ENCODE assay signal across 9 cellular contexts in the genomic region with DNA sequence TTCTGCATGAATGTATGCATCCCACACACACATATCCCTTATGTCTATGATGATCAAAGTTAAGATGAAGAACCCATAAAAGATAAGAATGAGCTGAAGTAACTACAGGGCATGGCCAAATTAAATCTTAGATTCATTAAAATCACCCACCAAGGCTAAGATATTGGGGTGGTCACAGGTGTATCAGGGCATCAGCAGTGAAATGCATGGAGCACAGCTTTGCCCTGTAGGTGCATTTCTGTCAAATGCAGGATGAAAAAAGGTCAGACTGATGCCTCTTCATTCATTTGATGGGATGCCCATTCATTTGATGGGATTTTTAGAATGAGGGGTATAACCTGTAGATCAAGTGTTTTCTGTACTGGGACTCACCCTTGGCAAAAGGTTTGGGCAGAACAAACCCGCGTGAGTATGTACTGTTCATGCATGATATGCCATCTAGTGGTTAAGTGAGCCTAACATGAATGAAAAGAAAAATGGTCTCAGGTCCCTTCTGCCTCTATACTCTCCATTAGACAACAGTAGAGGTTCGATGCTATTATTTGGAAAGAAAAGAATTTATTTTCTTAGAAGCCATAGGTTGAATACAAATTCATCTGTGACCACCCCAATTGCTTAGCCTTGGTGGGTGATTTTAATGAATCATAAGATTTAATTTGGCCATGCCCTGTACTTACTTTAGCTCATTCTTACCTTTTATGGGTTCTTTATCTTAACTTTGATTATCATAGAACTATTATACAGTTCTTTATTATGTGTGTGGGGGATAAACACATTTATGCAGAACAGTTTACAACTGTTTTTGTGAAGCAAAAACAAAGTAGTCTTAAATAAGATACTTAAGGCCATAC. TPM values are rescaled to one million over a fixed set of nuclear protein-coding genes. Genes with fewer than 3 reads are reported as not detected.
A peak's percentile ranks its signal among the peaks of the same experiment; 100 is the strongest.
DNase-seq lines count a peak whose midpoint lies in the region; ATAC-seq and TF ChIP-seq lines count a peak whose summit lies in the region.
"Had no signal": no experiment of that assay in that cellular context is flagged by ENCODE, and none has a peak within 500 bp of the region (broad histone marks: within the 10 kb centered on the region; RNA-seq: fewer than 3 reads in every experiment).

No MANE protein-coding gene starts in this region.

- ATAC-seq in GM18508 (IDR thresholded peaks at IDR 0.05; ENCODE audit: insufficient read depth, unreplicated experiment): peak; percentile 78
- peak; percentile 79 for ATAC-seq in HG02938 (IDR thresholded peaks at IDR 0.05; ENCODE audit: unreplicated experiment)
- peak; percentile 56 for ATAC-seq in activated B cell treated with CpG ODN at 0.5 μM for 24 hours (ENCODE audit: low read depth)

- H3K27me3 ChIP-seq in CD4-positive, alpha-beta memory T cell (ENCODE audit: insufficient read depth, low read length): no peaks in the 10 kb centered on the region

- H3K36me3 ChIP-seq in CD4-positive, alpha-beta memory T cell (ENCODE audit: insufficient read depth, low read length): no peaks in the 10 kb centered on the region

- no peaks in the 10 kb centered on the region for H3K27me3 Mint-ChIP-seq in CD4-positive, alpha-beta memory T cell
- no peaks in the 10 kb centered on the region for H3K27me3 Mint-ChIP-seq in activated B cell treated with CpG ODN at 0.5 μM for 24 hours

- H3K4me1 Mint-ChIP-seq in CD4-positive, alpha-beta memory T cell: peaks cover 34 to 51% (median 46%) of the 10 kb centered on the region in 4 donors
- peaks cover 3% of the 10 kb centered on the region for H3K4me1 Mint-ChIP-seq in activated B cell treated with CpG ODN at 0.5 μM for 24 hours

- intact Hi-C loops in CD4-positive, alpha-beta memory T cell (cut with micrococcal nuclease): loop anchor here (1.0 to 10.0 kb wide), 6 partner anchors 8 to 512 kb away; a partner anchor contains a TSS
- intact Hi-C loops in activated B cell treated with CpG ODN at 0.5 μM for 24 hours (cut with micrococcal nuclease): loop anchor here (1.0 to 5.0 kb wide), 7 partner anchors 47 to 623 kb away; no protein-coding TSS in a partner anchor

- H3K4me3 ChIP-seq in CD4-positive, alpha-beta memory T cell (ENCODE audit: low read length in 2 of 2): no peak overlapping the region
- H3K4me3 ChIP-seq: skin epidermis had no signal

- peak; percentile 48 to 54 (median 54) for DNase-seq in CD4-positive, alpha-beta memory T cell
- DNase-seq in NCI-H2107 treated with DMSO at 0.1 percent for 48 hours (lab: John Stamatoyannopoulos, UW; ENCODE audit: unreplicated experiment) (peak; percentile 54), activated B cell treated with CpG ODN at 0.5 μM for 24 hours (no peak), germinal center (ENCODE audit: low spot score) (peak; percentile 21), putamen (ENCODE audit: low spot score) (peak; percentile 11), GM19238 (ENCODE audit: insufficient read length, low spot score) (no peak)

- peak overlapping the region in 2 of 7 donors; percentile 4 to 42 for H3K27ac Mint-ChIP-seq in CD4-positive, alpha-beta memory T cell
- H3K27ac Mint-ChIP-seq in activated B cell treated with CpG ODN at 0.5 μM for 24 hours: no peak overlapping the region

- no peak overlapping the region for H3K27ac ChIP-seq in CD4-positive, alpha-beta memory T cell (ENCODE audit: low read depth, low read length)
- H3K27ac ChIP-seq: skin epidermis had no signal

- peak overlapping the region in 1 of 8 donors; percentile 9 for H3K4me3 Mint-ChIP-seq in CD4-positive, alpha-beta memory T cell
- H3K4me3 Mint-ChIP-seq in activated B cell treated with CpG ODN at 0.5 μM for 24 hours: no peak overlapping the region

- H3K9me3 ChIP-seq in CD4-positive, alpha-beta memory T cell (ENCODE audit: control insufficient read depth in 1 of 2, low read length in 2 of 2): no peaks in the 10 kb centered on the region

- H3K9me3 Mint-ChIP-seq in CD4-positive, alpha-beta memory T cell: no peaks in the 10 kb centered on the region
- H3K9me3 Mint-ChIP-seq in activated B cell treated with CpG ODN at 0.5 μM for 24 hours: no peaks in the 10 kb centered on the region

- TF ChIP-seq CTCF in activated B cell treated with CpG ODN at 0.5 μM for 24 hours (IDR thresholded peaks at IDR 0.05): no peak

- peaks cover 0 to 4% of the 10 kb centered on the region in 2 donors for H3K36me3 Mint-ChIP-seq in CD4-positive, alpha-beta memory T cell
- no peaks in the 10 kb centered on the region for H3K36me3 Mint-ChIP-seq in activated B cell treated with CpG ODN at 0.5 μM for 24 hours (ENCODE audit: low read depth)

- CTCF ChIA-PET in CD4-positive, alpha-beta memory T cell (lab: Charles Lee; ENCODE audit: partially characterized antibody): interaction anchor here (0.7 to 8.4 kb wide), 25 partner anchors 10 to 641 kb away, joined by 3 to 123 read pairs (median 4); no protein-coding TSS in a partner anchor
- CTCF ChIA-PET in activated B cell treated with CpG ODN at 0.5 μM for 24 hours (lab: Charles Lee): interaction anchor here (1.0 to 4.8 kb wide), 5 partner anchors 72 to 415 kb away, joined by 4 to 43 read pairs (median 5); no protein-coding TSS in a partner anchor

- peaks cover 51% of the 10 kb centered on the region for H3K4me1 ChIP-seq in CD4-positive, alpha-beta memory T cell (ENCODE audit: insufficient read depth, low read length)

- POLR2A ChIA-PET in CD4-positive, alpha-beta memory T cell (lab: Charles Lee; ENCODE audit: partially characterized antibody): interaction anchor here (1.4 to 1.7 kb wide), 2 partner anchors 412 to 422 kb away, joined by 3 to 11 read pairs; no protein-coding TSS in a partner anchor
- POLR2A ChIA-PET in activated B cell treated with CpG ODN at 0.5 μM for 24 hours (lab: Charles Lee): interaction anchor here (0.6 kb wide), 1 partner anchor 407 kb away, joined by 6 read pairs; no protein-coding TSS in a partner anchor

RNA-seq across cellular contexts. Expression of a gene that starts 43.2 kb away (rescaled TPM):
- not detected for total RNA-seq in CD4-positive, alpha-beta memory T cell
- polyA plus RNA-seq in CD4-positive, alpha-beta memory T cell: not detected
- total RNA-seq in activated B cell treated with CpG ODN at 0.5 μM for 24 hours: 0.07 TPM in 1 of 2 replicates, not detected in the other

Comparison
In these comparisons a context has a peak if more than half of its experiments do, and no peak if none do; other contexts are left out.
1. DNase-seq: peak in CD4-positive, alpha-beta memory T cell (5 of 5), NCI-H2107 treated with DMSO at 0.1 percent for 48 hours (single experiment), germinal center (single experiment) and putamen (single experiment); none in activated B cell treated with CpG ODN at 0.5 μM for 24 hours (single experiment) and GM19238 (single experiment).
2. Peak in every context shown above with its lines, with median percentiles within 50 percentile points of each other: ATAC-seq.